ENCODE assay signal across 11 cellular contexts in genomic region chrX:132651411-132652086, GRCh38.
DNase-seq lines count a peak whose midpoint lies in the region; ATAC-seq, FAIRE-seq and TF ChIP-seq lines count a peak whose summit lies in the region.
"Had no signal": no experiment of that assay in that cellular context is flagged by ENCODE, and none has a peak within 500 bp of the region (broad histone marks: within the 10 kb centered on the region; RNA-seq: fewer than 3 reads in every experiment).

No MANE protein-coding gene starts in this region.

- H3K4me3 ChIP-seq in fibroblast of lung (replicated peaks in 1 of 4; ENCODE audit: control extremely low read depth in 1 of 4, insufficient read depth in 1 of 4, low read depth in 3 of 4, low read length in 4 of 4) (no peak overlapping the region), pancreas (no peak overlapping the region)

- 77 to 100% methylated on average over 2 of the region's 2 CpGs for WGBS in pancreas, 2 donors

- no peak overlapping the region for H3K4me2 ChIP-seq in fibroblast of lung (ENCODE audit: extremely low read depth, insufficient read depth, low read length)

- DNase-seq in ELF-1 (ENCODE audit: low read depth, low spot score), result peak; percentile 48
- DNase-seq in NAMALWA (ENCODE audit: low spot score), result peak; percentile 5
- DNase-seq in fibroblast of lung (ENCODE audit: low read depth in 2 of 2), result peak; percentile 32 to 44
- no peak for DNase-seq in pancreas
- DNase-seq in left colon, result no peak
- DNase-seq in T1000 (lab: John Stamatoyannopoulos, UW), result no peak
- DNase-seq in NCI-H69 (lab: John Stamatoyannopoulos, UW), result no peak
- DNase-seq: activated CD4-positive, alpha-beta T cell treated with anti-CD3 and anti-CD28 coated beads for 4 hours; NCI-H1930 had no signal

- no peaks in the 10 kb centered on the region for H3K79me2 ChIP-seq in fibroblast of lung (ENCODE audit: control insufficient read depth, insufficient read depth, low read length)

- H3K9me3 ChIP-seq in fibroblast of lung (ENCODE audit: control insufficient read depth, insufficient read depth, low read depth, low read length) (no peaks in the 10 kb centered on the region), pancreas (no peaks in the 10 kb centered on the region)

- H3K27me3 ChIP-seq in fibroblast of lung (ENCODE audit: control insufficient read depth, insufficient read depth, low read length) (no peaks in the 10 kb centered on the region), pancreas (peaks cover 0 to 11% (median 0%) of the 10 kb centered on the region in 4 donors)

- H3K27ac ChIP-seq in fibroblast of lung (ENCODE audit: insufficient read depth, low read length) (no peak overlapping the region), pancreas (no peak overlapping the region)

- H3K9ac ChIP-seq in fibroblast of lung (ENCODE audit: insufficient read depth, low read length), result no peak overlapping the region

- H2AFZ ChIP-seq in fibroblast of lung (ENCODE audit: low read length), result no peak overlapping the region

- intact Hi-C loops in pancreas (cut with DNase I), result no loop called here
- intact Hi-C loops in left colon (cut with DNase I, micrococcal nuclease), result no loop called here

- ATAC-seq in pancreas (no peak), left colon (no peak), GM18861 (IDR thresholded peaks at IDR 0.05; ENCODE audit: unreplicated experiment) (no peak)

- H3K4me1 ChIP-seq in fibroblast of lung (ENCODE audit: control insufficient read depth, extremely low read depth, insufficient read depth, low read length) (no peaks in the 10 kb centered on the region), pancreas (no peaks in the 10 kb centered on the region)

- no peaks in the 10 kb centered on the region for H3K36me3 ChIP-seq in fibroblast of lung (ENCODE audit: control insufficient read depth, insufficient read depth, low read length)
- H3K36me3 ChIP-seq in pancreas, result no peaks in the 10 kb centered on the region

- TF ChIP-seq CTCF in fibroblast of lung (conservative IDR thresholded peaks at IDR 0.05 in 1 of 2, IDR thresholded peaks at IDR 0.05 in 1 of 2; ENCODE audit: low read depth in 1 of 2, low read length in 2 of 2) (peak in 1 of 2 donors; percentile 5), pancreas (IDR thresholded peaks at IDR 0.05) (no peak)

- peak; percentile 34 for FAIRE-seq in pancreas (lab: Jason Lieb, UNC)
- FAIRE-seq: endometrium had no signal

- H4K20me1 ChIP-seq in fibroblast of lung (ENCODE audit: control insufficient read depth, extremely low read depth, insufficient read depth, low read length), result no peaks in the 10 kb centered on the region

Comparison
In these comparisons a context has a peak if more than half of its experiments do, and no peak if none do; other contexts are left out.
1. DNase-seq: peak in ELF-1 (single experiment), NAMALWA (single experiment) and fibroblast of lung (2 of 2); none in pancreas (0 of 6), left colon (0 of 2), T1000 (single experiment) and NCI-H69 (single experiment).